In genomic region chr6:156655267-156655918, GRCh38 we compare ENCODE assay signal across 15 cellular contexts.
DNase-seq lines count a peak whose midpoint lies in the region; ATAC-seq and TF ChIP-seq lines count a peak whose summit lies in the region.
"Had no signal": no experiment of that assay in that cellular context is flagged by ENCODE, and none has a peak within 500 bp of the region (broad histone marks: within the 10 kb centered on the region; RNA-seq: fewer than 3 reads in every experiment).

No MANE protein-coding gene starts in this region.

- peak; percentile 86 for ATAC-seq in WTC11
- no peak for ATAC-seq in effector memory CD8-positive, alpha-beta T cell (replicated peaks)

- peak; percentile 42 for DNase-seq in WTC11 (ENCODE audit: low spot score)
- DNase-seq in iPS DF 6.9 (ENCODE audit: low read depth, low spot score) = peak; percentile 45
- DNase-seq in activated CD4-positive, alpha-beta T cell treated with anti-CD3 and anti-CD28 coated beads for 1 hour = no peak
- DNase-seq in effector memory CD8-positive, alpha-beta T cell = no peak
- DNase-seq in coronary artery (ENCODE audit: low spot score) = no peak
- no peak for DNase-seq in NCI-H1417 treated with DMSO at 0.1 percent for 48 hours (lab: John Stamatoyannopoulos, UW)
- DNase-seq: CD4-positive, CD25-positive, alpha-beta regulatory T cell; DMS79 treated with DMSO at 0.1 percent for 48 hours; Kasumi-1; NCI-H1417; NCI-H1930; NCI-H510A treated with DMSO at 0.1 percent for 48 hours; NCI-H82; SW 1271 had no signal

- no peaks in the 10 kb centered on the region for H3K36me3 ChIP-seq in HUES64 (ENCODE audit: insufficient read depth, low read length)
- no peaks in the 10 kb centered on the region for H3K36me3 ChIP-seq in iPS DF 6.9 (ENCODE audit: control insufficient read depth, insufficient read depth, low read length)

- 44% methylated on average over 3 of the region's 3 CpGs for WGBS in HUES64
- no CpG with 5 or more reads among the region's 3 CpGs for WGBS in iPS DF 6.9 (ENCODE audit: insufficient coverage, insufficient read length)

- POLR2A ChIA-PET in WTC11 (lab: Charles Lee) = no interaction called here

- CTCF ChIA-PET in WTC11 (lab: Charles Lee) = interaction anchor here (2.0 kb wide), 1 partner anchor 18 kb away, joined by 5 read pairs; no protein-coding TSS in a partner anchor

- H3K36me3 Mint-ChIP-seq in WTC11 = no peaks in the 10 kb centered on the region
- no peaks in the 10 kb centered on the region for H3K36me3 Mint-ChIP-seq in effector memory CD8-positive, alpha-beta T cell (ENCODE audit: insufficient read depth)
- H3K36me3 Mint-ChIP-seq: CD4-positive, CD25-positive, alpha-beta regulatory T cell had no signal

- no peak overlapping the region for H3K9ac ChIP-seq in HUES64 (ENCODE audit: low read depth, low read length)

- H3K4me3 ChIP-seq in HUES64 (ENCODE audit: low read length) = no peak overlapping the region
- H3K4me3 ChIP-seq in iPS DF 6.9 (ENCODE audit: low read length) = no peak overlapping the region
- H3K4me3 ChIP-seq in coronary artery = no peak overlapping the region

- H3K9me3 ChIP-seq in HUES64 (ENCODE audit: insufficient read depth, low read depth, low read length) (no peaks in the 10 kb centered on the region), iPS DF 6.9 (ENCODE audit: control insufficient read depth, insufficient read depth, low read length) (no peaks in the 10 kb centered on the region)

- no peaks in the 10 kb centered on the region for H3K27me3 ChIP-seq in HUES64 (ENCODE audit: insufficient read depth, low read length)
- H3K27me3 ChIP-seq in iPS DF 6.9 (ENCODE audit: control insufficient read depth, insufficient read depth, low read length) = no peaks in the 10 kb centered on the region

- peaks cover 45% of the 10 kb centered on the region for H3K4me1 Mint-ChIP-seq in WTC11
- H3K4me1 Mint-ChIP-seq in effector memory CD8-positive, alpha-beta T cell (ENCODE audit: low read depth in 2 of 2) = peaks cover 0 to 2% of the 10 kb centered on the region in 2 donors

- no peak for TF ChIP-seq CTCF in WTC11 (IDR thresholded peaks at IDR 0.05)
- no peak for TF ChIP-seq CTCF in coronary artery (IDR thresholded peaks at IDR 0.05)

- H3K27me3 Mint-ChIP-seq in WTC11 (ENCODE audit: low read depth) = no peaks in the 10 kb centered on the region
- H3K27me3 Mint-ChIP-seq in effector memory CD8-positive, alpha-beta T cell = peaks cover 39 to 41% of the 10 kb centered on the region in 2 donors

- H3K27ac Mint-ChIP-seq in WTC11 = no peak overlapping the region
- H3K27ac Mint-ChIP-seq in effector memory CD8-positive, alpha-beta T cell = no peak overlapping the region
- H3K27ac Mint-ChIP-seq: CD4-positive, CD25-positive, alpha-beta regulatory T cell had no signal

- peaks cover 29% of the 10 kb centered on the region for H3K4me1 ChIP-seq in HUES64 (ENCODE audit: insufficient read depth, low read length)
- H3K4me1 ChIP-seq in iPS DF 6.9 (ENCODE audit: control insufficient read depth, insufficient read depth, low read length) = peaks cover 4% of the 10 kb centered on the region; the same call in 1 of the 2 replicates

- H3K4me3 Mint-ChIP-seq in WTC11 = no peak overlapping the region
- no peak overlapping the region for H3K4me3 Mint-ChIP-seq in effector memory CD8-positive, alpha-beta T cell
- H3K4me3 Mint-ChIP-seq: CD4-positive, CD25-positive, alpha-beta regulatory T cell had no signal

- peaks cover 32% of the 10 kb centered on the region for H3K9me3 Mint-ChIP-seq in WTC11
- no peaks in the 10 kb centered on the region for H3K9me3 Mint-ChIP-seq in effector memory CD8-positive, alpha-beta T cell

- peak overlapping the region; percentile 38 for H3K27ac ChIP-seq in HUES64 (ENCODE audit: low read depth, low read length)
- no peak overlapping the region for H3K27ac ChIP-seq in iPS DF 6.9 (ENCODE audit: low read length)
- H3K27ac ChIP-seq in coronary artery = no peak overlapping the region

TF ChIP-seq in WTC11, 78 proteins besides CTCF, POLR2A, EP300 and RAD21:
- TF ChIP-seq ZNF423 (CRISPR knock-in tag; IDR thresholded peaks at IDR 0.05) (peak; percentile 97), ZSCAN18 (CRISPR knock-in tag; IDR thresholded peaks at IDR 0.05) (peak; percentile 65; the same call in 1 of the 2 replicates), ETV6 (CRISPR knock-in tag; IDR thresholded peaks at IDR 0.05) (0 out of 2 replicates have a peak, but pooled peaks have one; percentile 37), ZNF532 (CRISPR knock-in tag; IDR thresholded peaks at IDR 0.05; ENCODE audit: borderline replicate concordance) (no peak), MAX (CRISPR knock-in tag; IDR thresholded peaks at IDR 0.05) (no peak)

Comparison
In these comparisons a context has a peak if more than half of its experiments do, and no peak if none do; other contexts are left out.
1. DNase-seq: peak in WTC11 (single experiment) and iPS DF 6.9 (single experiment); none in activated CD4-positive, alpha-beta T cell treated with anti-CD3 and anti-CD28 coated beads for 1 hour (single experiment), effector memory CD8-positive, alpha-beta T cell (0 of 3), coronary artery (single experiment) and NCI-H1417 treated with DMSO at 0.1 percent for 48 hours (single experiment).